In genomic region chr19:49113762-49114629, GRCh38 we compare ENCODE assay signal across 1 cellular context.
A peak's percentile ranks its signal among the peaks of the same experiment; 100 is the strongest.
TF ChIP-seq lines count a peak whose summit lies in the region.

Gene LIN7B, plus strand, starts transcription at chr19:49114370. Its CDS starts 35 bp downstream, at chr19:49114405.

TF ChIP-seq in GM12878, 131 proteins besides CTCF, POLR2A, EP300 and RAD21 (continued from another document and continues in another):
- TF ChIP-seq, protein P1, sequence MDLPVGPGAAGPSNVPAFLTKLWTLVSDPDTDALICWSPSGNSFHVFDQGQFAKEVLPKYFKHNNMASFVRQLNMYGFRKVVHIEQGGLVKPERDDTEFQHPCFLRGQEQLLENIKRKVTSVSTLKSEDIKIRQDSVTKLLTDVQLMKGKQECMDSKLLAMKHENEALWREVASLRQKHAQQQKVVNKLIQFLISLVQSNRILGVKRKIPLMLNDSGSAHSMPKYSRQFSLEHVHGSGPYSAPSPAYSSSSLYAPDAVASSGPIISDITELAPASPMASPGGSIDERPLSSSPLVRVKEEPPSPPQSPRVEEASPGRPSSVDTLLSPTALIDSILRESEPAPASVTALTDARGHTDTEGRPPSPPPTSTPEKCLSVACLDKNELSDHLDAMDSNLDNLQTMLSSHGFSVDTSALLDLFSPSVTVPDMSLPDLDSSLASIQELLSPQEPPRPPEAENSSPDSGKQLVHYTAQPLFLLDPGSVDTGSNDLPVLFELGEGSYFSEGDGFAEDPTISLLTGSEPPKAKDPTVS (IDR thresholded peaks at IDR 0.05; ENCODE audit: low read depth, low read length), result no peak
- TF ChIP-seq CHD4 (IDR thresholded peaks at IDR 0.05), result no peak
- TF ChIP-seq, protein P2, sequence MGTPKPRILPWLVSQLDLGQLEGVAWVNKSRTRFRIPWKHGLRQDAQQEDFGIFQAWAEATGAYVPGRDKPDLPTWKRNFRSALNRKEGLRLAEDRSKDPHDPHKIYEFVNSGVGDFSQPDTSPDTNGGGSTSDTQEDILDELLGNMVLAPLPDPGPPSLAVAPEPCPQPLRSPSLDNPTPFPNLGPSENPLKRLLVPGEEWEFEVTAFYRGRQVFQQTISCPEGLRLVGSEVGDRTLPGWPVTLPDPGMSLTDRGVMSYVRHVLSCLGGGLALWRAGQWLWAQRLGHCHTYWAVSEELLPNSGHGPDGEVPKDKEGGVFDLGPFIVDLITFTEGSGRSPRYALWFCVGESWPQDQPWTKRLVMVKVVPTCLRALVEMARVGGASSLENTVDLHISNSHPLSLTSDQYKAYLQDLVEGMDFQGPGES (IDR thresholded peaks at IDR 0.05), result no peak
- TF ChIP-seq, protein P3, sequence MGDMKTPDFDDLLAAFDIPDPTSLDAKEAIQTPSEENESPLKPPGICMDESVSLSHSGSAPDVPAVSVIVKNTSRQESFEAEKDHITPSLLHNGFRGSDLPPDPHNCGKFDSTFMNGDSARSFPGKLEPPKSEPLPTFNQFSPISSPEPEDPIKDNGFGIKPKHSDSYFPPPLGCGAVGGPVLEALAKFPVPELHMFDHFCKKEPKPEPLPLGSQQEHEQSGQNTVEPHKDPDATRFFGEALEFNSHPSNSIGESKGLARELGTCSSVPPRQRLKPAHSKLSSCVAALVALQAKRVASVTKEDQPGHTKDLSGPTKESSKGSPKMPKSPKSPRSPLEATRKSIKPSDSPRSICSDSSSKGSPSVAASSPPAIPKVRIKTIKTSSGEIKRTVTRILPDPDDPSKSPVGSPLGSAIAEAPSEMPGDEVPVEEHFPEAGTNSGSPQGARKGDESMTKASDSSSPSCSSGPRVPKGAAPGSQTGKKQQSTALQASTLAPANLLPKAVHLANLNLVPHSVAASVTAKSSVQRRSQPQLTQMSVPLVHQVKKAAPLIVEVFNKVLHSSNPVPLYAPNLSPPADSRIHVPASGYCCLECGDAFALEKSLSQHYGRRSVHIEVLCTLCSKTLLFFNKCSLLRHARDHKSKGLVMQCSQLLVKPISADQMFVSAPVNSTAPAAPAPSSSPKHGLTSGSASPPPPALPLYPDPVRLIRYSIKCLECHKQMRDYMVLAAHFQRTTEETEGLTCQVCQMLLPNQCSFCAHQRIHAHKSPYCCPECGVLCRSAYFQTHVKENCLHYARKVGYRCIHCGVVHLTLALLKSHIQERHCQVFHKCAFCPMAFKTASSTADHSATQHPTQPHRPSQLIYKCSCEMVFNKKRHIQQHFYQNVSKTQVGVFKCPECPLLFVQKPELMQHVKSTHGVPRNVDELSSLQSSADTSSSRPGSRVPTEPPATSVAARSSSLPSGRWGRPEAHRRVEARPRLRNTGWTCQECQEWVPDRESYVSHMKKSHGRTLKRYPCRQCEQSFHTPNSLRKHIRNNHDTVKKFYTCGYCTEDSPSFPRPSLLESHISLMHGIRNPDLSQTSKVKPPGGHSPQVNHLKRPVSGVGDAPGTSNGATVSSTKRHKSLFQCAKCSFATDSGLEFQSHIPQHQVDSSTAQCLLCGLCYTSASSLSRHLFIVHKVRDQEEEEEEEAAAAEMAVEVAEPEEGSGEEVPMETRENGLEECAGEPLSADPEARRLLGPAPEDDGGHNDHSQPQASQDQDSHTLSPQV (IDR thresholded peaks at IDR 0.05), result no peak
- TF ChIP-seq BHLHE40 (IDR thresholded peaks at IDR 0.05; ENCODE audit: borderline replicate concordance in 1 of 2, low read depth in 2 of 2, low read length in 1 of 2), result peak in 1 of 2 experiments; percentile 69; a peak in 1 of 4 replicates
- no peak for TF ChIP-seq RBBP5 (conservative IDR thresholded peaks at IDR 0.05)
- TF ChIP-seq SMAD5 (IDR thresholded peaks at IDR 0.05; ENCODE audit: low read depth), result no peak
- TF ChIP-seq RCOR1 (conservative IDR thresholded peaks at IDR 0.05; ENCODE audit: low read depth, low read length), result no peak
- peak; percentile 44; the same call in 1 of the 2 replicates for TF ChIP-seq NR2C1 (IDR thresholded peaks at IDR 0.05)
- TF ChIP-seq IKZF1 (conservative IDR thresholded peaks at IDR 0.05), result peak; percentile 62; the same call in 1 of the 2 replicates
- no peak for TF ChIP-seq SUZ12 (IDR thresholded peaks at IDR 0.05; ENCODE audit: unreplicated experiment)
- 0 out of 3 replicates have a peak, but pooled peaks of 1 of the 2 experiments have one; percentile 36 for TF ChIP-seq EGR1 (IDR thresholded peaks at IDR 0.05; ENCODE audit: borderline replicate concordance in 1 of 2, low read depth in 2 of 2, low read length in 2 of 2)
- no peak for TF ChIP-seq NBN (IDR thresholded peaks at IDR 0.05)
- TF ChIP-seq ZNF217 (IDR thresholded peaks at IDR 0.05), result 0 out of 2 replicates have a peak, but pooled peaks have one; percentile 57
- no peak for TF ChIP-seq HCFC1 (IDR thresholded peaks at IDR 0.05; ENCODE audit: low read length)
- no peak for TF ChIP-seq FOXM1 (IDR thresholded peaks at IDR 0.05; ENCODE audit: low read depth, low read length)
- TF ChIP-seq HDGF (IDR thresholded peaks at IDR 0.05), result 0 out of 2 replicates have a peak, but pooled peaks have one; percentile 21
- peak; percentile 96 for TF ChIP-seq SMARCA5 (IDR thresholded peaks at IDR 0.05)
- TF ChIP-seq BCL11A (IDR thresholded peaks at IDR 0.05; ENCODE audit: low read depth, low read length), result no peak
- no peak for TF ChIP-seq ASH2L (IDR thresholded peaks at IDR 0.05; ENCODE audit: borderline replicate concordance, low read depth)
- no peak for TF ChIP-seq TBL1XR1 (IDR thresholded peaks at IDR 0.05; ENCODE audit: low read depth, low read length)
- TF ChIP-seq PAX8 (IDR thresholded peaks at IDR 0.05), result no peak
- TF ChIP-seq ZBTB33 (IDR thresholded peaks at IDR 0.05), result no peak
- TF ChIP-seq FOS (IDR thresholded peaks at IDR 0.05; ENCODE audit: borderline replicate concordance, extremely low read depth, insufficient read length), result no peak
- no peak for TF ChIP-seq CREB1 (IDR thresholded peaks at IDR 0.05; ENCODE audit: low read depth)
- no peak for TF ChIP-seq MEF2A (IDR thresholded peaks at IDR 0.05; ENCODE audit: insufficient read depth, low read depth, low read length)
- TF ChIP-seq, protein P4, sequence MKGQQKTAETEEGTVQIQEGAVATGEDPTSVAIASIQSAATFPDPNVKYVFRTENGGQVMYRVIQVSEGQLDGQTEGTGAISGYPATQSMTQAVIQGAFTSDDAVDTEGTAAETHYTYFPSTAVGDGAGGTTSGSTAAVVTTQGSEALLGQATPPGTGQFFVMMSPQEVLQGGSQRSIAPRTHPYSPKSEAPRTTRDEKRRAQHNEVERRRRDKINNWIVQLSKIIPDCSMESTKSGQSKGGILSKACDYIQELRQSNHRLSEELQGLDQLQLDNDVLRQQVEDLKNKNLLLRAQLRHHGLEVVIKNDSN (IDR thresholded peaks at IDR 0.05; ENCODE audit: borderline replicate concordance, extremely low read length, insufficient read depth, low read depth, low read length), result peak; percentile 68
- TF ChIP-seq MXI1 (IDR thresholded peaks at IDR 0.05; ENCODE audit: low read depth, low read length), result no peak; the same call in 1 of the 2 replicates
- TF ChIP-seq, protein P5, sequence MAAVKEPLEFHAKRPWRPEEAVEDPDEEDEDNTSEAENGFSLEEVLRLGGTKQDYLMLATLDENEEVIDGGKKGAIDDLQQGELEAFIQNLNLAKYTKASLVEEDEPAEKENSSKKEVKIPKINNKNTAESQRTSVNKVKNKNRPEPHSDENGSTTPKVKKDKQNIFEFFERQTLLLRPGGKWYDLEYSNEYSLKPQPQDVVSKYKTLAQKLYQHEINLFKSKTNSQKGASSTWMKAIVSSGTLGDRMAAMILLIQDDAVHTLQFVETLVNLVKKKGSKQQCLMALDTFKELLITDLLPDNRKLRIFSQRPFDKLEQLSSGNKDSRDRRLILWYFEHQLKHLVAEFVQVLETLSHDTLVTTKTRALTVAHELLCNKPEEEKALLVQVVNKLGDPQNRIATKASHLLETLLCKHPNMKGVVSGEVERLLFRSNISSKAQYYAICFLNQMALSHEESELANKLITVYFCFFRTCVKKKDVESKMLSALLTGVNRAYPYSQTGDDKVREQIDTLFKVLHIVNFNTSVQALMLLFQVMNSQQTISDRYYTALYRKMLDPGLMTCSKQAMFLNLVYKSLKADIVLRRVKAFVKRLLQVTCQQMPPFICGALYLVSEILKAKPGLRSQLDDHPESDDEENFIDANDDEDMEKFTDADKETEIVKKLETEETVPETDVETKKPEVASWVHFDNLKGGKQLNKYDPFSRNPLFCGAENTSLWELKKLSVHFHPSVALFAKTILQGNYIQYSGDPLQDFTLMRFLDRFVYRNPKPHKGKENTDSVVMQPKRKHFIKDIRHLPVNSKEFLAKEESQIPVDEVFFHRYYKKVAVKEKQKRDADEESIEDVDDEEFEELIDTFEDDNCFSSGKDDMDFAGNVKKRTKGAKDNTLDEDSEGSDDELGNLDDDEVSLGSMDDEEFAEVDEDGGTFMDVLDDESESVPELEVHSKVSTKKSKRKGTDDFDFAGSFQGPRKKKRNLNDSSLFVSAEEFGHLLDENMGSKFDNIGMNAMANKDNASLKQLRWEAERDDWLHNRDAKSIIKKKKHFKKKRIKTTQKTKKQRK (IDR thresholded peaks at IDR 0.05; ENCODE audit: low read depth, low read length), result no peak
- TF ChIP-seq SPI1 (IDR thresholded peaks at IDR 0.05; ENCODE audit: borderline replicate concordance, insufficient read depth, low read depth, low read length), result no peak
- no peak for TF ChIP-seq GABPA (IDR thresholded peaks at IDR 0.05; ENCODE audit: low read depth)
- TF ChIP-seq NFYA (IDR thresholded peaks at IDR 0.05; ENCODE audit: borderline replicate concordance, low read depth, low read length), result no peak
- TF ChIP-seq CBX3 (IDR thresholded peaks at IDR 0.05; ENCODE audit: borderline replicate concordance, low read depth), result no peak
- no peak for TF ChIP-seq RELB (IDR thresholded peaks at IDR 0.05; ENCODE audit: low read depth)
- TF ChIP-seq CEBPB (IDR thresholded peaks at IDR 0.05; ENCODE audit: borderline replicate concordance in 1 of 2, low read depth in 2 of 2, low read length in 2 of 2), result no peak
- no peak for TF ChIP-seq POLR2AphosphoS5 (IDR thresholded peaks at IDR 0.05; ENCODE audit: low read length)
- TF ChIP-seq, protein P6, sequence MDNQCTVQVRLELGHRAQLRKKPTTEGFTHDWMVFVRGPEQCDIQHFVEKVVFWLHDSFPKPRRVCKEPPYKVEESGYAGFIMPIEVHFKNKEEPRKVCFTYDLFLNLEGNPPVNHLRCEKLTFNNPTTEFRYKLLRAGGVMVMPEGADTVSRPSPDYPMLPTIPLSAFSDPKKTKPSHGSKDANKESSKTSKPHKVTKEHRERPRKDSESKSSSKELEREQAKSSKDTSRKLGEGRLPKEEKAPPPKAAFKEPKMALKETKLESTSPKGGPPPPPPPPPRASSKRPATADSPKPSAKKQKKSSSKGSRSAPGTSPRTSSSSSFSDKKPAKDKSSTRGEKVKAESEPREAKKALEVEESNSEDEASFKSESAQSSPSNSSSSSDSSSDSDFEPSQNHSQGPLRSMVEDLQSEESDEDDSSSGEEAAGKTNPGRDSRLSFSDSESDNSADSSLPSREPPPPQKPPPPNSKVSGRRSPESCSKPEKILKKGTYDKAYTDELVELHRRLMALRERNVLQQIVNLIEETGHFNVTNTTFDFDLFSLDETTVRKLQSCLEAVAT (IDR thresholded peaks at IDR 0.05), result no peak
- TF ChIP-seq PBX3 (IDR thresholded peaks at IDR 0.05; ENCODE audit: insufficient replicate concordance, low read depth, low read length), result no peak
- TF ChIP-seq NR2F1 (conservative IDR thresholded peaks at IDR 0.05), result peak; percentile 51
- no peak for TF ChIP-seq JUNB (IDR thresholded peaks at IDR 0.05)
- no peak for TF ChIP-seq IRF4 (IDR thresholded peaks at IDR 0.05; ENCODE audit: low read depth, low read length)
- no peak for TF ChIP-seq ZSCAN29 (IDR thresholded peaks at IDR 0.05)
